ENCODE assay signal across 8 cellular contexts in the genomic region with DNA sequence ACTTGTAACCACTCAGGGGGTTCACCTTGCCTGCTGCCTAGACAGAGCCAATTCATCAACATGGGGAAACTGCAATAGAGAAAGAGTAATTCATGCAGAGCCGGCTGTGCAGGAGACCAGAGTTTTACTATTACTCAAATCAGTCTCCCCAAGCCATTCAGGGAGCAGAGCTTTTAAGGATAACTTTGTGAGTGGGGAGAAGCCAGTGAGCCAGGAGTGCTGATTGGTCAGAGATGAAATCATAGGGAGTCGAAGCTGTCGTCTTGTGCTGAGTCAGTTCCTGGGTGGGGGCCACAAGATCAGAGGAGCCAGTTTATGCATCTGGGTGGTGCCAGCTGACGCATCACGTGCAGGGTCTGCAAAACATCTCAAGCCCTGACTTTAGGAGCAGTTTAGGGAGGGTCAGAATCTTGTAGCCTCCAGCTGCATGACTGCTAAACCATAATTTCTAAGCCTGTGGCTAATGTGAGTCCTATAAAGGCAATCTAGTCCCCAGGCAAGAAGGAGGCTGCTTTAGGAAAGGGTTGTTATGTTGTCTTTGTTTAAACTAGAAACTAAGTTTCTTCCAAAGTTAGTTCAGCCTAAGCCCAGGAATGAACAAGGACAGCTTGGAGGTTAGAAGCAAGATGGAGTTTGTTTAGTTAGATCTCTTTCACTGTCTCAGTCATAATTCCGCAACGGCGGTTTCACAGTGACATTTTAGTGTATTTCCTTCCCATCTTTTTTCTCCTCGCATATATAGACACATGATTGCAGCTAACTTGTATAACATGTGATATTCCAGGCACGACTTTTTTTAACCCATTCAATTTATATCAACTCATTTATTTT.
DNase-seq lines count a peak whose midpoint lies in the region; ATAC-seq and TF ChIP-seq lines count a peak whose summit lies in the region.

No MANE protein-coding gene starts in this region.

- no peaks in the 10 kb centered on the region for H3F3A ChIP-seq in SK-N-SH (replicated peaks; ENCODE audit: insufficient read depth)

- H3K27me3 Mint-ChIP-seq in activated CD4-positive, alpha-beta T cell treated with anti-CD3 and anti-CD28 coated beads, Interleukin-2, amount 10 ng/mL, durations not matched to agents 24 days and 14 days = peaks cover 13% of the 10 kb centered on the region

- peaks cover 9% of the 10 kb centered on the region for H3K4me1 Mint-ChIP-seq in activated CD4-positive, alpha-beta T cell treated with anti-CD3 and anti-CD28 coated beads, Interleukin-2, amount 10 ng/mL, durations not matched to agents 24 days and 14 days

- H3K4me2 ChIP-seq in SK-N-SH = no peak overlapping the region

- peaks cover 0 to 21% of the 10 kb centered on the region in 2 experiments; a peak in 1 of 4 replicates for H3K4me1 ChIP-seq in SK-N-SH (ENCODE audit: control insufficient read depth in 1 of 2, insufficient read depth in 2 of 2, low read depth in 1 of 2, low read length in 1 of 2)

- ATAC-seq in SK-N-SH treated with all-trans-retinoic acid at 6 μM for 48 hours (no peak), GM18520 (IDR thresholded peaks at IDR 0.05; ENCODE audit: unreplicated experiment) (no peak)

- H3K79me2 ChIP-seq in SK-N-SH (ENCODE audit: insufficient read depth) = no peaks in the 10 kb centered on the region

- H3K27ac Mint-ChIP-seq in activated CD4-positive, alpha-beta T cell treated with anti-CD3 and anti-CD28 coated beads, Interleukin-2, amount 10 ng/mL, durations not matched to agents 24 days and 14 days = no peak overlapping the region

- no peak for TF ChIP-seq RAD21 in SK-N-SH (IDR thresholded peaks at IDR 0.05; ENCODE audit: low read length)

- DNase-seq in SK-N-SH (no peak), fibroblast of mammary gland (ENCODE audit: low read depth) (peak; percentile 88), COLO668 (lab: John Stamatoyannopoulos, UW; ENCODE audit: unreplicated experiment) (no peak), NCI-H2227 (lab: John Stamatoyannopoulos, UW; ENCODE audit: unreplicated experiment) (no peak)
- peak; percentile 78 for DNase-seq in activated CD4-positive, alpha-beta T cell treated with anti-CD3 and anti-CD28 coated beads, Interleukin-2, amount 10 ng/mL, durations not matched to agents 24 days and 14 days
- peak; percentile 17 for DNase-seq in stimulated activated CD8-positive, alpha-beta memory T cell treated with anti-CD3 and anti-CD28 coated beads, Interleukin-12 subunit alpha, Interleukin-12 subunit beta, amount 100 ng/mL, for 1 hour (ENCODE audit: low read depth)

- H3K9me3 ChIP-seq in SK-N-SH = no peaks in the 10 kb centered on the region

- H4K20me1 ChIP-seq in SK-N-SH (ENCODE audit: insufficient read depth) = no peaks in the 10 kb centered on the region

- H3K9ac ChIP-seq in SK-N-SH = no peak overlapping the region

- WGBS in SK-N-SH (ENCODE audit: low lambda C conversion rate) = 51% methylated on average over 10 of the region's 10 CpGs

- H3K36me3 Mint-ChIP-seq in activated CD4-positive, alpha-beta T cell treated with anti-CD3 and anti-CD28 coated beads, Interleukin-2, amount 10 ng/mL, durations not matched to agents 24 days and 14 days (ENCODE audit: low read depth) = peaks cover 3% of the 10 kb centered on the region

- H3K27me3 ChIP-seq in SK-N-SH (ENCODE audit: insufficient read depth) = no peaks in the 10 kb centered on the region

- no peaks in the 10 kb centered on the region for H3K9me2 ChIP-seq in SK-N-SH

- TF ChIP-seq CTCF in SK-N-SH (IDR thresholded peaks at IDR 0.05) = no peak
- TF ChIP-seq CTCF in fibroblast of mammary gland (conservative IDR thresholded peaks at IDR 0.05; ENCODE audit: control insufficient read depth, insufficient read depth, low read depth, low read length) = no peak

- H3K4me3 ChIP-seq in SK-N-SH (ENCODE audit: low read depth in 2 of 2, low read length in 1 of 2) (no peak overlapping the region), fibroblast of mammary gland (ENCODE audit: control insufficient read depth, low read depth, low read length) (no peak overlapping the region)

- H3K36me3 ChIP-seq in SK-N-SH (replicated peaks in 1 of 2; ENCODE audit: control insufficient read depth in 1 of 2, insufficient read depth in 2 of 2, low read length in 1 of 2) = no peaks in the 10 kb centered on the region

- no peak for TF ChIP-seq EP300 in SK-N-SH (IDR thresholded peaks at IDR 0.05; ENCODE audit: borderline replicate concordance in 1 of 2, low read depth in 1 of 2, low read length in 1 of 2)

- POLR2A ChIA-PET in SK-N-SH (lab: Yijun Ruan, JAX) = no interaction called here

- H3K9me3 Mint-ChIP-seq in activated CD4-positive, alpha-beta T cell treated with anti-CD3 and anti-CD28 coated beads, Interleukin-2, amount 10 ng/mL, durations not matched to agents 24 days and 14 days = peaks cover 18% of the 10 kb centered on the region

- CTCF ChIA-PET in SK-N-SH (lab: Yijun Ruan, JAX) = interaction anchor here (1.2 to 1.9 kb wide), 2 partner anchors 10 to 15 kb away, joined by 3 to 7 read pairs; no protein-coding TSS in a partner anchor

- peak overlapping the region; percentile 39 for H3K4me3 Mint-ChIP-seq in activated CD4-positive, alpha-beta T cell treated with anti-CD3 and anti-CD28 coated beads, Interleukin-2, amount 10 ng/mL, durations not matched to agents 24 days and 14 days

- H2AFZ ChIP-seq in SK-N-SH (ENCODE audit: low read depth) = no peak overlapping the region

- H3K27ac ChIP-seq in SK-N-SH (ENCODE audit: low read depth in 2 of 2, low read length in 1 of 2) = no peak overlapping the region

- intact Hi-C loops in activated CD4-positive, alpha-beta T cell treated with anti-CD3 and anti-CD28 coated beads, Interleukin-2, amount 10 ng/mL, durations not matched to agents 24 days and 14 days (cut with micrococcal nuclease) = no loop called here

TF ChIP-seq in SK-N-SH, 30 proteins besides CTCF, POLR2A, EP300 and RAD21 (continues in another document):
- TF ChIP-seq, protein P1, sequence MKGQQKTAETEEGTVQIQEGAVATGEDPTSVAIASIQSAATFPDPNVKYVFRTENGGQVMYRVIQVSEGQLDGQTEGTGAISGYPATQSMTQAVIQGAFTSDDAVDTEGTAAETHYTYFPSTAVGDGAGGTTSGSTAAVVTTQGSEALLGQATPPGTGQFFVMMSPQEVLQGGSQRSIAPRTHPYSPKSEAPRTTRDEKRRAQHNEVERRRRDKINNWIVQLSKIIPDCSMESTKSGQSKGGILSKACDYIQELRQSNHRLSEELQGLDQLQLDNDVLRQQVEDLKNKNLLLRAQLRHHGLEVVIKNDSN (IDR thresholded peaks at IDR 0.05; ENCODE audit: borderline replicate concordance, low read depth) = peak; percentile 57; the same call in 1 of the 2 replicates

TF ChIP-seq in SK-N-SH treated with all-trans-retinoic acid at 6 μM for 48 hours, 23 proteins besides CTCF, POLR2A, EP300 and RAD21:
- TF ChIP-seq OSR1 (CRISPR knock-in tag; IDR thresholded peaks at IDR 0.05) (no peak), CSRNP3 (CRISPR knock-in tag; IDR thresholded peaks at IDR 0.05) (no peak), ARNTL (CRISPR knock-in tag; IDR thresholded peaks at IDR 0.05; ENCODE audit: borderline replicate concordance, low read depth) (no peak), GLIS3 (CRISPR knock-in tag; IDR thresholded peaks at IDR 0.05) (no peak), ZFP30 (CRISPR knock-in tag; IDR thresholded peaks at IDR 0.05) (no peak), SNAI2 (CRISPR knock-in tag; IDR thresholded peaks at IDR 0.05) (no peak), PPARA (CRISPR knock-in tag; IDR thresholded peaks at IDR 0.05; ENCODE audit: borderline replicate concordance) (no peak), ESRRG (CRISPR knock-in tag; IDR thresholded peaks at IDR 0.05) (no peak), ISL1 (CRISPR knock-in tag; IDR thresholded peaks at IDR 0.05) (no peak), TOX (CRISPR knock-in tag; IDR thresholded peaks at IDR 0.05; ENCODE audit: borderline replicate concordance) (no peak), ZFP3 (CRISPR knock-in tag; IDR thresholded peaks at IDR 0.05) (no peak)
- TF ChIP-seq, protein P2, sequence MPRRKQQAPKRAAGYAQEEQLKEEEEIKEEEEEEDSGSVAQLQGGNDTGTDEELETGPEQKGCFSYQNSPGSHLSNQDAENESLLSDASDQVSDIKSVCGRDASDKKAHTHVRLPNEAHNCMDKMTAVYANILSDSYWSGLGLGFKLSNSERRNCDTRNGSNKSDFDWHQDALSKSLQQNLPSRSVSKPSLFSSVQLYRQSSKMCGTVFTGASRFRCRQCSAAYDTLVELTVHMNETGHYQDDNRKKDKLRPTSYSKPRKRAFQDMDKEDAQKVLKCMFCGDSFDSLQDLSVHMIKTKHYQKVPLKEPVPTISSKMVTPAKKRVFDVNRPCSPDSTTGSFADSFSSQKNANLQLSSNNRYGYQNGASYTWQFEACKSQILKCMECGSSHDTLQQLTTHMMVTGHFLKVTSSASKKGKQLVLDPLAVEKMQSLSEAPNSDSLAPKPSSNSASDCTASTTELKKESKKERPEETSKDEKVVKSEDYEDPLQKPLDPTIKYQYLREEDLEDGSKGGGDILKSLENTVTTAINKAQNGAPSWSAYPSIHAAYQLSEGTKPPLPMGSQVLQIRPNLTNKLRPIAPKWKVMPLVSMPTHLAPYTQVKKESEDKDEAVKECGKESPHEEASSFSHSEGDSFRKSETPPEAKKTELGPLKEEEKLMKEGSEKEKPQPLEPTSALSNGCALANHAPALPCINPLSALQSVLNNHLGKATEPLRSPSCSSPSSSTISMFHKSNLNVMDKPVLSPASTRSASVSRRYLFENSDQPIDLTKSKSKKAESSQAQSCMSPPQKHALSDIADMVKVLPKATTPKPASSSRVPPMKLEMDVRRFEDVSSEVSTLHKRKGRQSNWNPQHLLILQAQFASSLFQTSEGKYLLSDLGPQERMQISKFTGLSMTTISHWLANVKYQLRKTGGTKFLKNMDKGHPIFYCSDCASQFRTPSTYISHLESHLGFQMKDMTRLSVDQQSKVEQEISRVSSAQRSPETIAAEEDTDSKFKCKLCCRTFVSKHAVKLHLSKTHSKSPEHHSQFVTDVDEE (CRISPR knock-in tag; IDR thresholded peaks at IDR 0.05) = no peak
TF ChIP-seq in SK-N-SH treated with all-trans-retinoic acid at 6 μM for 48 hours: peak in this region for 0.

Comparison
In these comparisons a context has a peak if more than half of its experiments do, and no peak if none do; other contexts are left out.
1. DNase-seq: peak in activated CD4-positive, alpha-beta T cell treated with anti-CD3 and anti-CD28 coated beads, Interleukin-2, amount 10 ng/mL, durations not matched to agents 24 days and 14 days (single experiment), fibroblast of mammary gland (single experiment) and stimulated activated CD8-positive, alpha-beta memory T cell treated with anti-CD3 and anti-CD28 coated beads, Interleukin-12 subunit alpha, Interleukin-12 subunit beta, amount 100 ng/mL, for 1 hour (single experiment); none in SK-N-SH (single experiment), COLO668 (single experiment) and NCI-H2227 (single experiment).